Comparison of ENCODE assay signal across 8 cellular contexts in the genomic region with DNA sequence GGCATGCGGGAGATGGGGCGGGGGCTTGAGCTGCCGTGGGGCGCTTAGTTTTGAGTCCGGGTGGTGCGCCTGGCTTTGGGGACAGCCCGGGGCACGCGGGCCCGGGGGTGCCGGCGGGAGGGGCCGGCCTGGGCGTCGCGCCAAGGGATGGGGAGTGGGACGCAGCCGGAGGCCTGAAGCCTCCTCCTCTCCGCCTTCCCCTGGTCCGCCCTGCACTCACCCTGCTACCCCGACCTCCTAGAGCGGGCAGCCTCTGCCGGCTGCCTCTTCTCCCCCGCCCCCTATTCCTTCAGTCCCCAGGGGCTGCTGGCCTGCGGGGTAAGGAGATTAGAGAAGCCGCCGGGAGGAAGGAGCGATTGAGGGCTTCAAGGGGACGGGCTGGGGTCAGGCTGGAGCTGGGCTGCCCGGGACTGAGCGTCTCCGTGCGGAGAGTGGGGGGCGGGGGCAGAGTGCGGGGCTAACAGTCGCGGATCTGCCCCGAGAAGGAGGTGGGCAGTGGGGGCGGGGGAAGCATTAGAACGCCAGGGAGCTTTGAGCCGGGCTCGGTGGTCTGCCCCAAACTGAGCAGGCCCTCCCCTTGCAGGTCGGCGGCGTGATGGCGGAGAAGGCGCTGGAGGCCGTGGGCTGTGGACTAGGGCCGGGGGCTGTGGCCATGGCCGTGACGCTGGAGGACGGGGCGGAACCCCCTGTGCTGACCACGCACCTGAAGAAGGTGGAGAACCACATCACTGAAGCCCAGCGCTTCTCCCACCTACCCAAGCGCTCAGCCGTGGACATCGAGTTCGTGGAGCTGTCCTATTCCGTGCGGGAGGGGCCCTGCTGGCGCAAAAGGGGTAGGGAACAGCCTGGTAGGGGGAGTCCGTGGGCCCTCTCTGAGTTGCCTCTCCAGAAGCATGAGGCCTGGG. TPM values are rescaled to one million over a fixed set of nuclear protein-coding genes. Genes with fewer than 3 reads are reported as not detected.
A peak's percentile ranks its signal among the peaks of the same experiment; 100 is the strongest.
DNase-seq lines count a peak whose midpoint lies in the region; ATAC-seq and TF ChIP-seq lines count a peak whose summit lies in the region.

No MANE protein-coding gene starts in this region.

- no peak for TF ChIP-seq CTCF in GM20000 (IDR thresholded peaks at IDR 0.05; ENCODE audit: extremely low read depth, missing control alignments)

- H3K9ac ChIP-seq in iPS-15b (ENCODE audit: low read depth, low read length), result no peak overlapping the region

- peaks cover 16% of the 10 kb centered on the region for H3K27me3 Mint-ChIP-seq in activated CD4-positive, alpha-beta memory T cell treated with anti-CD3 and anti-CD28 coated beads for 36 hours
- peaks cover 73 to 84% of the 10 kb centered on the region in 2 donors for H3K27me3 Mint-ChIP-seq in stimulated activated naive B cell treated with anti-CD40 and anti-IgM and Interleukin-4, amounts not matched to agents 10 μg/mL and 1 μg/mL and 100 μg/mL, for 72 hours

- H3K4me3 Mint-ChIP-seq in activated CD4-positive, alpha-beta memory T cell treated with anti-CD3 and anti-CD28 coated beads for 36 hours, result no peak overlapping the region
- H3K4me3 Mint-ChIP-seq in stimulated activated naive B cell treated with anti-CD40 and anti-IgM and Interleukin-4, amounts not matched to agents 10 μg/mL and 1 μg/mL and 100 μg/mL, for 72 hours, result peak overlapping the region; percentile 71 to 72

- H3K4me1 ChIP-seq in iPS-15b (ENCODE audit: control insufficient read depth, insufficient read depth, low read length), result peaks cover 14% of the 10 kb centered on the region

- CTCF ChIA-PET in activated CD4-positive, alpha-beta memory T cell treated with anti-CD3 and anti-CD28 coated beads for 36 hours (lab: Charles Lee), result interaction anchor here (1.0 to 1.3 kb wide), 4 partner anchors 19 to 56 kb away, joined by 3 to 4 read pairs (median 3); a partner anchor contains a TSS

- POLR2A ChIA-PET in activated CD4-positive, alpha-beta memory T cell treated with anti-CD3 and anti-CD28 coated beads for 36 hours (lab: Charles Lee), result no interaction called here

- H3K9me3 ChIP-seq in iPS-15b (ENCODE audit: control insufficient read depth, insufficient read depth, low read length), result no peaks in the 10 kb centered on the region

- H3K36me3 Mint-ChIP-seq in activated CD4-positive, alpha-beta memory T cell treated with anti-CD3 and anti-CD28 coated beads for 36 hours, result no peaks in the 10 kb centered on the region
- H3K36me3 Mint-ChIP-seq in stimulated activated naive B cell treated with anti-CD40 and anti-IgM and Interleukin-4, amounts not matched to agents 10 μg/mL and 1 μg/mL and 100 μg/mL, for 72 hours, result no peaks in the 10 kb centered on the region

- H3K27ac Mint-ChIP-seq in activated CD4-positive, alpha-beta memory T cell treated with anti-CD3 and anti-CD28 coated beads for 36 hours, result no peak overlapping the region
- H3K27ac Mint-ChIP-seq in stimulated activated naive B cell treated with anti-CD40 and anti-IgM and Interleukin-4, amounts not matched to agents 10 μg/mL and 1 μg/mL and 100 μg/mL, for 72 hours, result no peak overlapping the region

- H3K9me3 Mint-ChIP-seq in activated CD4-positive, alpha-beta memory T cell treated with anti-CD3 and anti-CD28 coated beads for 36 hours, result no peaks in the 10 kb centered on the region
- H3K9me3 Mint-ChIP-seq in stimulated activated naive B cell treated with anti-CD40 and anti-IgM and Interleukin-4, amounts not matched to agents 10 μg/mL and 1 μg/mL and 100 μg/mL, for 72 hours, result no peaks in the 10 kb centered on the region

- peak; percentile 44 to 48 for ATAC-seq in stimulated activated naive B cell treated with anti-CD40 and anti-IgM and Interleukin-4, amounts not matched to agents 10 μg/mL and 1 μg/mL and 100 μg/mL, for 72 hours (replicated peaks)
- ATAC-seq in GM18511 (IDR thresholded peaks at IDR 0.05; ENCODE audit: unreplicated experiment), result no peak
- ATAC-seq in HG03159 (IDR thresholded peaks at IDR 0.05; ENCODE audit: unreplicated experiment), result no peak

- H3K27me3 ChIP-seq in iPS-15b (ENCODE audit: control insufficient read depth, insufficient read depth, low read length), result peaks cover 50% of the 10 kb centered on the region

- H3K4me1 Mint-ChIP-seq in activated CD4-positive, alpha-beta memory T cell treated with anti-CD3 and anti-CD28 coated beads for 36 hours (ENCODE audit: low read depth), result peaks cover 7% of the 10 kb centered on the region
- H3K4me1 Mint-ChIP-seq in stimulated activated naive B cell treated with anti-CD40 and anti-IgM and Interleukin-4, amounts not matched to agents 10 μg/mL and 1 μg/mL and 100 μg/mL, for 72 hours, result peaks cover 12 to 15% of the 10 kb centered on the region in 2 donors

- peak overlapping the region; percentile 67 for H3K4me3 ChIP-seq in iPS-15b (ENCODE audit: low read depth, low read length)

- no peaks in the 10 kb centered on the region for H3K36me3 ChIP-seq in iPS-15b (ENCODE audit: control insufficient read depth, insufficient read depth, low read length)

- DNase-seq in NCI-H524 (lab: John Stamatoyannopoulos, UW) (peak; percentile 39 to 54), NCI-H524 treated with DMSO at 0.1 percent for 48 hours (lab: John Stamatoyannopoulos, UW) (no peak), GM20000 (ENCODE audit: low spot score) (no peak)
- peak; percentile 30 for DNase-seq in activated CD4-positive, alpha-beta memory T cell treated with anti-CD3 and anti-CD28 coated beads for 36 hours
- DNase-seq in stimulated activated naive B cell treated with anti-CD40 and anti-IgM and Interleukin-4, amounts not matched to agents 10 μg/mL and 1 μg/mL and 100 μg/mL, for 72 hours, result no peak

- intact Hi-C loops in activated CD4-positive, alpha-beta memory T cell treated with anti-CD3 and anti-CD28 coated beads for 36 hours (cut with micrococcal nuclease), result no loop called here

RNA-seq across cellular contexts. Expression of a gene that starts 0.8 kb away (rescaled TPM):
- not detected for total RNA-seq in activated CD4-positive, alpha-beta memory T cell treated with anti-CD3 and anti-CD28 coated beads for 36 hours

RNA-seq across cellular contexts. Expression of a gene that starts 18.9 kb away (rescaled TPM):
- total RNA-seq in activated CD4-positive, alpha-beta memory T cell treated with anti-CD3 and anti-CD28 coated beads for 36 hours, result 10 to 100 TPM; 18.4 to 18.7 TPM

RNA-seq across cellular contexts. Expression of a gene that starts 28.2 kb away (rescaled TPM):
- 10 to 100 TPM; 22.3 to 24.3 TPM for total RNA-seq in activated CD4-positive, alpha-beta memory T cell treated with anti-CD3 and anti-CD28 coated beads for 36 hours

RNA-seq across cellular contexts. Expression of a gene that starts 35.7 kb away (rescaled TPM):
- total RNA-seq in activated CD4-positive, alpha-beta memory T cell treated with anti-CD3 and anti-CD28 coated beads for 36 hours, result under 1 TPM in 1 of 2 experiments, not detected in 1; 0.36 TPM

RNA-seq across cellular contexts. Expression of a gene that starts 42.5 kb away (rescaled TPM):
- total RNA-seq in activated CD4-positive, alpha-beta memory T cell treated with anti-CD3 and anti-CD28 coated beads for 36 hours, result 10 to 100 TPM; 23.6 to 25.2 TPM

Comparison
In these comparisons a context has a peak if more than half of its experiments do, and no peak if none do; other contexts are left out.
1. DNase-seq: peak in NCI-H524 (2 of 2) and activated CD4-positive, alpha-beta memory T cell treated with anti-CD3 and anti-CD28 coated beads for 36 hours (single experiment); none in NCI-H524 treated with DMSO at 0.1 percent for 48 hours (single experiment), stimulated activated naive B cell treated with anti-CD40 and anti-IgM and Interleukin-4, amounts not matched to agents 10 μg/mL and 1 μg/mL and 100 μg/mL, for 72 hours (single experiment) and GM20000 (single experiment).
2. ATAC-seq: peak in stimulated activated naive B cell treated with anti-CD40 and anti-IgM and Interleukin-4, amounts not matched to agents 10 μg/mL and 1 μg/mL and 100 μg/mL, for 72 hours (2 of 2); none in GM18511 (single experiment) and HG03159 (single experiment).